In the genomic region with DNA sequence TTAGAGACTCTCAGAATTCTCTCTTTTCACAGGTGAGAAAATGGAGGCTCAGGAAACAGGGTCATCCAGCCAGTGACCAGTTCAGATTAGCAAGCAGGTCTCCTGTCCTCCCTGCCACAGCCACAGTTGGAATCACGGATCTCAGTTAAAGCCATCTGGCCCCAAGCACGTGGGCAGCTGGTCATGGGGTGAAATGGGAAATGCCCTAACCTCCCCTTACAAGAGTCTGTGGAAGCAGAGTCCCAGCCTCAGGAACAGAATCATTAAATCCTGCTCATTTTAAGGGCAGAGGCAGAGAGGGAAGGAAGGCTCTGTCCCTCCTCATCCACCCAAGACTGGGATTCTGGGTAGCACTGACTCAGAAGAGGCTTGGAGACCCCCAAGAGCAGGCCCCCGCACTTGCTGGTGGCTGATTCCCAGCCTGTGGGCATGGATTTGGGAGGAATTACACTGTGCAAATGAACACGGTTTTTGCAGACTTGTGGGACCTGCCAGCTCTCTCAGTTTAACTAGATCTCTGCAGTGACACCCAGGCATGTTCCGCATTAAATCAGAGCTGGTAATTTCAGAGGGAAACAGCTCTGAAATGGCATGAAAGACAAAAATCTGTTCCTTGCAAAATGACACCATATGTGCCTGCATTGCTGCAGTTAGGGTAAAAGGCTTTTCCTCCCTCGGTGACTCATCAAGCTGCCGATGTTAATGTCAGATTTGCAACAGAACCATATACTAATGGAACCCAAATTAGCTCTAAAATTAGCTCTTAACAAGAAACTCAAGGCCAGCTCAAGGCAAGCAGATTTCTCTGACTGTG, we compare ENCODE assay signal across 7 cellular contexts.
DNase-seq lines count a peak whose midpoint lies in the region; ATAC-seq and TF ChIP-seq lines count a peak whose summit lies in the region.

No MANE protein-coding gene starts in this region.

- no peaks in the 10 kb centered on the region for H3K36me3 Mint-ChIP-seq in glutamatergic neuron (ENCODE audit: unreplicated experiment)

- H3K4me1 Mint-ChIP-seq in glutamatergic neuron (ENCODE audit: low read depth, unreplicated experiment), result peaks cover 62% of the 10 kb centered on the region

- DNase-seq in HFF-Myc (ENCODE audit: extremely low read depth, low read depth) (peak; percentile 83), glutamatergic neuron (peak; percentile 55), stromal cell of bone marrow (ENCODE audit: low read depth) (peak; percentile 50), T-helper 9 cell (no peak)

- TF ChIP-seq CTCF in HFF-Myc (IDR thresholded peaks at IDR 0.05; ENCODE audit: low read depth, low read length, missing control alignments), result no peak
- TF ChIP-seq CTCF in glutamatergic neuron (IDR thresholded peaks at IDR 0.05; ENCODE audit: partially characterized antibody, unreplicated experiment), result no peak

- H3K4me3 ChIP-seq in HFF-Myc (replicated peaks; ENCODE audit: low read depth, low read length), result peak overlapping the region; percentile 17

- peak overlapping the region; percentile 83 for H3K4me3 Mint-ChIP-seq in glutamatergic neuron (ENCODE audit: unreplicated experiment)

- peak; percentile 81 for ATAC-seq in SK-N-SH treated with all-trans-retinoic acid at 6 μM for 48 hours
- ATAC-seq in GM19467 (IDR thresholded peaks at IDR 0.05; ENCODE audit: unreplicated experiment), result no peak
- no peak for ATAC-seq in HG03460 (IDR thresholded peaks at IDR 0.05; ENCODE audit: unreplicated experiment)

- peaks cover 11% of the 10 kb centered on the region for H3K27me3 Mint-ChIP-seq in glutamatergic neuron (ENCODE audit: unreplicated experiment)

- peak overlapping the region; percentile 99 for H3K27ac Mint-ChIP-seq in glutamatergic neuron (ENCODE audit: unreplicated experiment)

- peaks cover 18% of the 10 kb centered on the region for H3K9me3 Mint-ChIP-seq in glutamatergic neuron (ENCODE audit: unreplicated experiment)

TF ChIP-seq in SK-N-SH treated with all-trans-retinoic acid at 6 μM for 48 hours, 23 proteins besides CTCF, POLR2A, EP300 and RAD21 (continues in another document):
- TF ChIP-seq TCF4 (CRISPR knock-in tag; IDR thresholded peaks at IDR 0.05; ENCODE audit: borderline replicate concordance), result peak; percentile 62; the same call in 1 of the 2 replicates
- TF ChIP-seq ESRRG (CRISPR knock-in tag; IDR thresholded peaks at IDR 0.05), result no peak
- TF ChIP-seq OSR1 (CRISPR knock-in tag; IDR thresholded peaks at IDR 0.05), result no peak
- no peak for TF ChIP-seq GLIS3 (CRISPR knock-in tag; IDR thresholded peaks at IDR 0.05)
- TF ChIP-seq ZNF8 (CRISPR knock-in tag; IDR thresholded peaks at IDR 0.05), result no peak
- no peak for TF ChIP-seq RARB (CRISPR knock-in tag; IDR thresholded peaks at IDR 0.05)
- TF ChIP-seq ISL1 (CRISPR knock-in tag; IDR thresholded peaks at IDR 0.05), result peak; percentile 89
- TF ChIP-seq BACH2 (CRISPR knock-in tag; IDR thresholded peaks at IDR 0.05; ENCODE audit: borderline replicate concordance), result peak; percentile 7; the same call in 1 of the 2 replicates
- peak; percentile 40; the same call in 1 of the 2 replicates for TF ChIP-seq TSHZ2 (CRISPR knock-in tag; IDR thresholded peaks at IDR 0.05)
- TF ChIP-seq PPARA (CRISPR knock-in tag; IDR thresholded peaks at IDR 0.05; ENCODE audit: borderline replicate concordance), result no peak
- TF ChIP-seq, protein P1, sequence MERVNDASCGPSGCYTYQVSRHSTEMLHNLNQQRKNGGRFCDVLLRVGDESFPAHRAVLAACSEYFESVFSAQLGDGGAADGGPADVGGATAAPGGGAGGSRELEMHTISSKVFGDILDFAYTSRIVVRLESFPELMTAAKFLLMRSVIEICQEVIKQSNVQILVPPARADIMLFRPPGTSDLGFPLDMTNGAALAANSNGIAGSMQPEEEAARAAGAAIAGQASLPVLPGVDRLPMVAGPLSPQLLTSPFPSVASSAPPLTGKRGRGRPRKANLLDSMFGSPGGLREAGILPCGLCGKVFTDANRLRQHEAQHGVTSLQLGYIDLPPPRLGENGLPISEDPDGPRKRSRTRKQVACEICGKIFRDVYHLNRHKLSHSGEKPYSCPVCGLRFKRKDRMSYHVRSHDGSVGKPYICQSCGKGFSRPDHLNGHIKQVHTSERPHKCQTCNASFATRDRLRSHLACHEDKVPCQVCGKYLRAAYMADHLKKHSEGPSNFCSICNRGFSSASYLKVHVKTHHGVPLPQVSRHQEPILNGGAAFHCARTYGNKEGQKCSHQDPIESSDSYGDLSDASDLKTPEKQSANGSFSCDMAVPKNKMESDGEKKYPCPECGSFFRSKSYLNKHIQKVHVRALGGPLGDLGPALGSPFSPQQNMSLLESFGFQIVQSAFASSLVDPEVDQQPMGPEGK (CRISPR knock-in tag; IDR thresholded peaks at IDR 0.05; ENCODE audit: borderline replicate concordance), result no peak
- TF ChIP-seq CSDC2 (CRISPR knock-in tag; IDR thresholded peaks at IDR 0.05), result 0 out of 2 replicates have a peak, but pooled peaks have one; percentile 21
- no peak for TF ChIP-seq CREB5 (CRISPR knock-in tag; IDR thresholded peaks at IDR 0.05; ENCODE audit: low read depth)
- no peak for TF ChIP-seq ZNF565 (CRISPR knock-in tag; conservative IDR thresholded peaks at IDR 0.05; ENCODE audit: low read depth)
- 0 out of 2 replicates have a peak, but pooled peaks have one; percentile 20 for TF ChIP-seq ZNF70 (CRISPR knock-in tag; IDR thresholded peaks at IDR 0.05)
- TF ChIP-seq ZC3H10 (CRISPR knock-in tag; IDR thresholded peaks at IDR 0.05), result no peak
- TF ChIP-seq, protein P2, sequence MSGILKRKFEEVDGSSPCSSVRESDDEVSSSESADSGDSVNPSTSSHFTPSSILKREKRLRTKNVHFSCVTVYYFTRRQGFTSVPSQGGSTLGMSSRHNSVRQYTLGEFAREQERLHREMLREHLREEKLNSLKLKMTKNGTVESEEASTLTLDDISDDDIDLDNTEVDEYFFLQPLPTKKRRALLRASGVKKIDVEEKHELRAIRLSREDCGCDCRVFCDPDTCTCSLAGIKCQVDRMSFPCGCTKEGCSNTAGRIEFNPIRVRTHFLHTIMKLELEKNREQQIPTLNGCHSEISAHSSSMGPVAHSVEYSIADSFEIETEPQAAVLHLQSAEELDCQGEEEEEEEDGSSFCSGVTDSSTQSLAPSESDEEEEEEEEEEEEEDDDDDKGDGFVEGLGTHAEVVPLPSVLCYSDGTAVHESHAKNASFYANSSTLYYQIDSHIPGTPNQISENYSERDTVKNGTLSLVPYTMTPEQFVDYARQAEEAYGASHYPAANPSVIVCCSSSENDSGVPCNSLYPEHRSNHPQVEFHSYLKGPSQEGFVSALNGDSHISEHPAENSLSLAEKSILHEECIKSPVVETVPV (CRISPR knock-in tag; IDR thresholded peaks at IDR 0.05), result no peak
- TF ChIP-seq TOX (CRISPR knock-in tag; IDR thresholded peaks at IDR 0.05; ENCODE audit: borderline replicate concordance), result no peak
- TF ChIP-seq ARNTL (CRISPR knock-in tag; IDR thresholded peaks at IDR 0.05; ENCODE audit: borderline replicate concordance, low read depth), result no peak
- no peak for TF ChIP-seq POU6F1 (CRISPR knock-in tag; IDR thresholded peaks at IDR 0.05; ENCODE audit: borderline replicate concordance, low read depth)
- no peak for TF ChIP-seq SNAI2 (CRISPR knock-in tag; IDR thresholded peaks at IDR 0.05)
- no peak for TF ChIP-seq ZFP30 (CRISPR knock-in tag; IDR thresholded peaks at IDR 0.05)
